9 cellular contexts compared by ENCODE assay signal in genomic region chr10:131943021-131943814, GRCh38. TPM values are rescaled to one million over a fixed set of nuclear protein-coding genes. Genes with fewer than 3 reads are reported as not detected.
DNase-seq lines count a peak whose midpoint lies in the region; ATAC-seq and TF ChIP-seq lines count a peak whose summit lies in the region.
"Had no signal": no experiment of that assay in that cellular context is flagged by ENCODE, and none has a peak within 500 bp of the region (broad histone marks: within the 10 kb centered on the region; RNA-seq: fewer than 3 reads in every experiment).

No MANE protein-coding gene starts in this region.

- no peak overlapping the region for H3K4me3 ChIP-seq in RWPE2 (ENCODE audit: severe bottlenecking)
- no peak overlapping the region for H3K4me3 ChIP-seq in psoas muscle

- no peaks in the 10 kb centered on the region for H3K36me3 Mint-ChIP-seq in glutamatergic neuron (ENCODE audit: unreplicated experiment)

- no peak for TF ChIP-seq CTCF in RWPE2 (IDR thresholded peaks at IDR 0.05; ENCODE audit: poor library complexity, severe bottlenecking)
- TF ChIP-seq CTCF in glutamatergic neuron (IDR thresholded peaks at IDR 0.05; ENCODE audit: partially characterized antibody, unreplicated experiment) = peak; percentile 43
- peak; percentile 38 for TF ChIP-seq CTCF in psoas muscle (IDR thresholded peaks at IDR 0.05)

- intact Hi-C loops in psoas muscle (cut with DNase I) = no loop called here

- WGBS in psoas muscle, 3 donors = 69 to 76% (median 71%) methylated on average over 11 of the region's 11 CpGs

- no peak overlapping the region for H3K27ac Mint-ChIP-seq in glutamatergic neuron (ENCODE audit: unreplicated experiment)

- H3K27ac ChIP-seq in RWPE2 (ENCODE audit: poor library complexity, severe bottlenecking) (peak overlapping the region; percentile 4), psoas muscle (no peak overlapping the region)
- H3K27ac ChIP-seq: neutrophil had no signal

- H3K4me1 ChIP-seq in RWPE2 (ENCODE audit: insufficient read depth, poor library complexity, severe bottlenecking) (peaks cover 36% of the 10 kb centered on the region), psoas muscle (no peaks in the 10 kb centered on the region)

- H3K9me3 ChIP-seq in RWPE2 (ENCODE audit: severe bottlenecking) = no peaks in the 10 kb centered on the region
- no peaks in the 10 kb centered on the region for H3K9me3 ChIP-seq in psoas muscle
- H3K9me3 ChIP-seq: neutrophil had no signal

- ATAC-seq in RWPE2 (ENCODE audit: low read depth) (no peak), psoas muscle (peak; percentile 36 to 77 (median 70)), HG02759 (IDR thresholded peaks at IDR 0.05; ENCODE audit: unreplicated experiment) (no peak)

- H3K27me3 Mint-ChIP-seq in glutamatergic neuron (ENCODE audit: unreplicated experiment) = peaks cover 7% of the 10 kb centered on the region

- peak; percentile 4 for DNase-seq in NCI-H82 (lab: John Stamatoyannopoulos, UW)
- DNase-seq in NCI-H82 treated with DMSO at 0.1 percent for 48 hours (lab: John Stamatoyannopoulos, UW; ENCODE audit: unreplicated experiment) = no peak
- DNase-seq in RWPE2 (ENCODE audit: low spot score) = peak; percentile 25
- peak; percentile 72 for DNase-seq in glutamatergic neuron
- DNase-seq in psoas muscle = no peak
- no peak for DNase-seq in NCI-H1436 treated with DMSO at 0.1 percent for 48 hours (lab: John Stamatoyannopoulos, UW)
- DNase-seq in NCI-H187 (lab: John Stamatoyannopoulos, UW) = no peak

- no peaks in the 10 kb centered on the region for H3K9me3 Mint-ChIP-seq in glutamatergic neuron (ENCODE audit: unreplicated experiment)

- no peak overlapping the region for H3K4me3 Mint-ChIP-seq in glutamatergic neuron (ENCODE audit: unreplicated experiment)

- H3K36me3 ChIP-seq in RWPE2 (ENCODE audit: low read depth) (peaks cover 66% of the 10 kb centered on the region), psoas muscle (ENCODE audit: insufficient read depth in 1 of 2, low read depth in 1 of 2) (peaks cover 0 to 85% of the 10 kb centered on the region in 2 donors)

- H3K4me1 Mint-ChIP-seq in glutamatergic neuron (ENCODE audit: low read depth, unreplicated experiment) = no peaks in the 10 kb centered on the region

- no peaks in the 10 kb centered on the region for H3K27me3 ChIP-seq in RWPE2 (ENCODE audit: insufficient read depth, poor library complexity, severe bottlenecking)
- H3K27me3 ChIP-seq in psoas muscle (ENCODE audit: insufficient read depth in 3 of 3, low read length in 2 of 3) = no peaks in the 10 kb centered on the region
- H3K27me3 ChIP-seq: neutrophil had no signal

RNA-seq across cellular contexts. Expression of gene BNIP3, which starts 38.5 kb away (rescaled TPM):
- total RNA-seq in glutamatergic neuron (ENCODE audit: unreplicated experiment) = 56.4 TPM
- total RNA-seq in psoas muscle = 100 to 1,000 TPM in 3 of 4 donors, 10 to 100 TPM in 1; 93.5 to 165 (median 151) TPM
- polyA plus RNA-seq in psoas muscle = 100 to 1,000 TPM in 2 of 3 donors, 10 to 100 TPM in 1; 85.9 to 210 (median 133) TPM

RNA-seq across cellular contexts. Expression of gene PPP2R2D, which starts 42.4 kb away (rescaled TPM):
- total RNA-seq in glutamatergic neuron (ENCODE audit: unreplicated experiment) (42.8 TPM), psoas muscle (10 to 100 TPM; 19.2 to 47.4 (median 33.0) TPM)
- polyA plus RNA-seq in psoas muscle = 10 to 100 TPM; 23.0 to 27.3 (median 25.7) TPM

Comparison
In these comparisons a context has a peak if more than half of its experiments do, and no peak if none do; other contexts are left out.
1. DNase-seq: peak in NCI-H82 (single experiment), RWPE2 (single experiment) and glutamatergic neuron (single experiment); none in NCI-H82 treated with DMSO at 0.1 percent for 48 hours (single experiment), psoas muscle (0 of 2), NCI-H1436 treated with DMSO at 0.1 percent for 48 hours (single experiment) and NCI-H187 (0 of 2).
2. ATAC-seq: peak in psoas muscle (4 of 4); none in RWPE2 (single experiment) and HG02759 (single experiment).